Comparison of ENCODE assay signal across 1 cellular context in genomic region chr18:49491857-49492693, GRCh38.
TF ChIP-seq lines count a peak whose summit lies in the region.

TSS of gene RPL17 (minus strand) at chr18:49492465.

TF ChIP-seq in HepG2, 621 proteins besides CTCF, POLR2A, EP300 and RAD21 (continued from another document and continues in another):
- TF ChIP-seq, protein P1, sequence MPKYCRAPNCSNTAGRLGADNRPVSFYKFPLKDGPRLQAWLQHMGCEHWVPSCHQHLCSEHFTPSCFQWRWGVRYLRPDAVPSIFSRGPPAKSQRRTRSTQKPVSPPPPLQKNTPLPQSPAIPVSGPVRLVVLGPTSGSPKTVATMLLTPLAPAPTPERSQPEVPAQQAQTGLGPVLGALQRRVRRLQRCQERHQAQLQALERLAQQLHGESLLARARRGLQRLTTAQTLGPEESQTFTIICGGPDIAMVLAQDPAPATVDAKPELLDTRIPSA (CRISPR knock-in tag; IDR thresholded peaks at IDR 0.05; ENCODE audit: borderline replicate concordance): no peak
- TF ChIP-seq ZNF768 (CRISPR knock-in tag; IDR thresholded peaks at IDR 0.05): no peak; the same call in 1 of the 2 replicates
- TF ChIP-seq BCL6 (CRISPR knock-in tag; IDR thresholded peaks at IDR 0.05): peak; percentile 52
- TF ChIP-seq, protein P2, sequence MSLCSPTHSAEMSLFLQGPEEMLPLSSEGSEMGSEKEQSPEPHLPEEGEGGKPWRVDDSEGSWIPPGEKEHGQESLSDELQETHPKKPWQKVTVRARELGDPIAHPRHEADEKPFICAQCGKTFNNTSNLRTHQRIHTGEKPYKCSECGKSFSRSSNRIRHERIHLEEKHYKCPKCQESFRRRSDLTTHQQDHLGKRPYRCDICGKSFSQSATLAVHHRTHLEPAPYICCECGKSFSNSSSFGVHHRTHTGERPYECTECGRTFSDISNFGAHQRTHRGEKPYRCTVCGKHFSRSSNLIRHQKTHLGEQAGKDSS (CRISPR knock-in tag; IDR thresholded peaks at IDR 0.05; ENCODE audit: borderline replicate concordance, low read depth): peak; percentile 50; the same call in 1 of the 2 replicates
- no peak for TF ChIP-seq GTF3A (CRISPR knock-in tag; conservative IDR thresholded peaks at IDR 0.05)
- TF ChIP-seq ZNF10 (CRISPR knock-in tag; IDR thresholded peaks at IDR 0.05; ENCODE audit: borderline replicate concordance, low read depth): no peak
- no peak for TF ChIP-seq EEA1 (CRISPR knock-in tag; IDR thresholded peaks at IDR 0.05; ENCODE audit: borderline replicate concordance)
- TF ChIP-seq, protein P3, sequence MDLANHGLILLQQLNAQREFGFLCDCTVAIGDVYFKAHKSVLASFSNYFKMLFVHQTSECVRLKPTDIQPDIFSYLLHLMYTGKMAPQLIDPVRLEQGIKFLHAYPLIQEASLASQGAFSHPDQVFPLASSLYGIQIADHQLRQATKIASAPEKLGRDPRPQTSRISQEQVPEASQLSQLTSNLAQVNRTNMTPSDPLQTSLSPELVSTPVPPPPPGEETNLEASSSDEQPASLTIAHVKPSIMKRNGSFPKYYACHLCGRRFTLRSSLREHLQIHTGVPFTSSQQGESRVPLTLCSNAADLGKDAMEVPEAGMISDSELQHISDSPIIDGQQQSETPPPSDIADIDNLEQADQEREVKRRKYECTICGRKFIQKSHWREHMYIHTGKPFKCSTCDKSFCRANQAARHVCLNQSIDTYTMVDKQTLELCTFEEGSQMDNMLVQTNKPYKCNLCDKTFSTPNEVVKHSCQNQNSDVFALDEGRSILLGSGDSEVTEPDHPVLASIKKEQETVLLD (CRISPR knock-in tag; IDR thresholded peaks at IDR 0.05; ENCODE audit: low read depth): peak; percentile 50; the same call in 1 of the 2 replicates
- no peak for TF ChIP-seq RFX3 (CRISPR knock-in tag; IDR thresholded peaks at IDR 0.05)
- no peak for TF ChIP-seq ZNF660 (CRISPR knock-in tag; IDR thresholded peaks at IDR 0.05; ENCODE audit: borderline replicate concordance, low read depth)
- no peak for TF ChIP-seq MEIS1 (CRISPR knock-in tag; IDR thresholded peaks at IDR 0.05; ENCODE audit: borderline replicate concordance)
- no peak for TF ChIP-seq WIZ (CRISPR knock-in tag; IDR thresholded peaks at IDR 0.05)
- TF ChIP-seq ZNF841 (CRISPR knock-in tag; IDR thresholded peaks at IDR 0.05; ENCODE audit: borderline replicate concordance): no peak
- TF ChIP-seq SALL2 (CRISPR knock-in tag; IDR thresholded peaks at IDR 0.05): 0 out of 2 replicates have a peak, but pooled peaks have one; percentile 32
- TF ChIP-seq ZNF772 (CRISPR knock-in tag; IDR thresholded peaks at IDR 0.05): no peak
- no peak; the same call in 1 of the 2 replicates for TF ChIP-seq NCOR1 (IDR thresholded peaks at IDR 0.05; ENCODE audit: borderline replicate concordance, low read length)
- TF ChIP-seq MLXIP (CRISPR knock-in tag; IDR thresholded peaks at IDR 0.05; ENCODE audit: borderline replicate concordance): no peak
- TF ChIP-seq ZNF878 (CRISPR knock-in tag; IDR thresholded peaks at IDR 0.05): peak; percentile 75; the same call in 1 of the 2 replicates
- TF ChIP-seq THAP11 (CRISPR knock-in tag; IDR thresholded peaks at IDR 0.05): peak; percentile 93
- TF ChIP-seq ZNF775 (CRISPR knock-in tag; IDR thresholded peaks at IDR 0.05; ENCODE audit: borderline replicate concordance): no peak
- no peak for TF ChIP-seq FOXK2 (IDR thresholded peaks at IDR 0.05)
- TF ChIP-seq FUBP1 (CRISPR knock-in tag; IDR thresholded peaks at IDR 0.05; ENCODE audit: borderline replicate concordance): no peak
- no peak for TF ChIP-seq FOSL1 (CRISPR knock-in tag; IDR thresholded peaks at IDR 0.05; ENCODE audit: borderline replicate concordance)
- TF ChIP-seq, protein P4, sequence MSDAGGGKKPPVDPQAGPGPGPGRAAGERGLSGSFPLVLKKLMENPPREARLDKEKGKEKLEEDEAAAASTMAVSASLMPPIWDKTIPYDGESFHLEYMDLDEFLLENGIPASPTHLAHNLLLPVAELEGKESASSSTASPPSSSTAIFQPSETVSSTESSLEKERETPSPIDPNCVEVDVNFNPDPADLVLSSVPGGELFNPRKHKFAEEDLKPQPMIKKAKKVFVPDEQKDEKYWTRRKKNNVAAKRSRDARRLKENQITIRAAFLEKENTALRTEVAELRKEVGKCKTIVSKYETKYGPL (CRISPR knock-in tag; IDR thresholded peaks at IDR 0.05): 0 out of 2 replicates have a peak, but pooled peaks have one; percentile 32
- no peak for TF ChIP-seq SMARCC2 (IDR thresholded peaks at IDR 0.05)
- no peak for TF ChIP-seq TERF1 (CRISPR knock-in tag; IDR thresholded peaks at IDR 0.05)
- TF ChIP-seq ZC3H4 (CRISPR knock-in tag; IDR thresholded peaks at IDR 0.05; ENCODE audit: borderline replicate concordance): no peak
- TF ChIP-seq CHD4 (IDR thresholded peaks at IDR 0.05; ENCODE audit: borderline replicate concordance, low read length): no peak
- TF ChIP-seq MTF1 (CRISPR knock-in tag; IDR thresholded peaks at IDR 0.05): no peak
- TF ChIP-seq MBNL3 (CRISPR knock-in tag; conservative IDR thresholded peaks at IDR 0.05): 0 out of 2 replicates have a peak, but pooled peaks have one; percentile 58
- TF ChIP-seq U2AF1 (optimal IDR thresholded peaks at IDR 0.05; ENCODE audit: low read depth, low read length): no peak
- TF ChIP-seq DBP (CRISPR knock-in tag; IDR thresholded peaks at IDR 0.05; ENCODE audit: not compliant biosample characterization): no peak
- TF ChIP-seq GPBP1L1 (CRISPR knock-in tag; IDR thresholded peaks at IDR 0.05): no peak
- peak; percentile 15; the same call in 1 of the 2 replicates for TF ChIP-seq MXD4 (CRISPR knock-in tag; IDR thresholded peaks at IDR 0.05)
- no peak for TF ChIP-seq CHCHD3 (CRISPR knock-in tag; IDR thresholded peaks at IDR 0.05)
- TF ChIP-seq, protein P5, sequence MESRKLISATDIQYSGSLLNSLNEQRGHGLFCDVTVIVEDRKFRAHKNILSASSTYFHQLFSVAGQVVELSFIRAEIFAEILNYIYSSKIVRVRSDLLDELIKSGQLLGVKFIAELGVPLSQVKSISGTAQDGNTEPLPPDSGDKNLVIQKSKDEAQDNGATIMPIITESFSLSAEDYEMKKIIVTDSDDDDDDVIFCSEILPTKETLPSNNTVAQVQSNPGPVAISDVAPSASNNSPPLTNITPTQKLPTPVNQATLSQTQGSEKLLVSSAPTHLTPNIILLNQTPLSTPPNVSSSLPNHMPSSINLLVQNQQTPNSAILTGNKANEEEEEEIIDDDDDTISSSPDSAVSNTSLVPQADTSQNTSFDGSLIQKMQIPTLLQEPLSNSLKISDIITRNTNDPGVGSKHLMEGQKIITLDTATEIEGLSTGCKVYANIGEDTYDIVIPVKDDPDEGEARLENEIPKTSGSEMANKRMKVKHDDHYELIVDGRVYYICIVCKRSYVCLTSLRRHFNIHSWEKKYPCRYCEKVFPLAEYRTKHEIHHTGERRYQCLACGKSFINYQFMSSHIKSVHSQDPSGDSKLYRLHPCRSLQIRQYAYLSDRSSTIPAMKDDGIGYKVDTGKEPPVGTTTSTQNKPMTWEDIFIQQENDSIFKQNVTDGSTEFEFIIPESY (CRISPR knock-in tag; IDR thresholded peaks at IDR 0.05): no peak
- no peak for TF ChIP-seq RAD51 (IDR thresholded peaks at IDR 0.05; ENCODE audit: borderline replicate concordance)
- no peak for TF ChIP-seq MYNN (CRISPR knock-in tag; IDR thresholded peaks at IDR 0.05; ENCODE audit: low read depth)
- no peak for TF ChIP-seq RCOR2 (CRISPR knock-in tag; IDR thresholded peaks at IDR 0.05)
- TF ChIP-seq, protein P6, sequence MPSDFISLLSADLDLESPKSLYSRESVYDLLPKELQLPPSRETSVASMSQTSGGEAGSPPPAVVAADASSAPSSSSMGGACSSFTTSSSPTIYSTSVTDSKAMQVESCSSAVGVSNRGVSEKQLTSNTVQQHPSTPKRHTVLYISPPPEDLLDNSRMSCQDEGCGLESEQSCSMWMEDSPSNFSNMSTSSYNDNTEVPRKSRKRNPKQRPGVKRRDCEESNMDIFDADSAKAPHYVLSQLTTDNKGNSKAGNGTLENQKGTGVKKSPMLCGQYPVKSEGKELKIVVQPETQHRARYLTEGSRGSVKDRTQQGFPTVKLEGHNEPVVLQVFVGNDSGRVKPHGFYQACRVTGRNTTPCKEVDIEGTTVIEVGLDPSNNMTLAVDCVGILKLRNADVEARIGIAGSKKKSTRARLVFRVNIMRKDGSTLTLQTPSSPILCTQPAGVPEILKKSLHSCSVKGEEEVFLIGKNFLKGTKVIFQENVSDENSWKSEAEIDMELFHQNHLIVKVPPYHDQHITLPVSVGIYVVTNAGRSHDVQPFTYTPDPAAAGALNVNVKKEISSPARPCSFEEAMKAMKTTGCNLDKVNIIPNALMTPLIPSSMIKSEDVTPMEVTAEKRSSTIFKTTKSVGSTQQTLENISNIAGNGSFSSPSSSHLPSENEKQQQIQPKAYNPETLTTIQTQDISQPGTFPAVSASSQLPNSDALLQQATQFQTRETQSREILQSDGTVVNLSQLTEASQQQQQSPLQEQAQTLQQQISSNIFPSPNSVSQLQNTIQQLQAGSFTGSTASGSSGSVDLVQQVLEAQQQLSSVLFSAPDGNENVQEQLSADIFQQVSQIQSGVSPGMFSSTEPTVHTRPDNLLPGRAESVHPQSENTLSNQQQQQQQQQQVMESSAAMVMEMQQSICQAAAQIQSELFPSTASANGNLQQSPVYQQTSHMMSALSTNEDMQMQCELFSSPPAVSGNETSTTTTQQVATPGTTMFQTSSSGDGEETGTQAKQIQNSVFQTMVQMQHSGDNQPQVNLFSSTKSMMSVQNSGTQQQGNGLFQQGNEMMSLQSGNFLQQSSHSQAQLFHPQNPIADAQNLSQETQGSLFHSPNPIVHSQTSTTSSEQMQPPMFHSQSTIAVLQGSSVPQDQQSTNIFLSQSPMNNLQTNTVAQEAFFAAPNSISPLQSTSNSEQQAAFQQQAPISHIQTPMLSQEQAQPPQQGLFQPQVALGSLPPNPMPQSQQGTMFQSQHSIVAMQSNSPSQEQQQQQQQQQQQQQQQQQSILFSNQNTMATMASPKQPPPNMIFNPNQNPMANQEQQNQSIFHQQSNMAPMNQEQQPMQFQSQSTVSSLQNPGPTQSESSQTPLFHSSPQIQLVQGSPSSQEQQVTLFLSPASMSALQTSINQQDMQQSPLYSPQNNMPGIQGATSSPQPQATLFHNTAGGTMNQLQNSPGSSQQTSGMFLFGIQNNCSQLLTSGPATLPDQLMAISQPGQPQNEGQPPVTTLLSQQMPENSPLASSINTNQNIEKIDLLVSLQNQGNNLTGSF (CRISPR knock-in tag; IDR thresholded peaks at IDR 0.05): no peak
